Comparison of ENCODE assay signal across 25 cellular contexts in the genomic region with DNA sequence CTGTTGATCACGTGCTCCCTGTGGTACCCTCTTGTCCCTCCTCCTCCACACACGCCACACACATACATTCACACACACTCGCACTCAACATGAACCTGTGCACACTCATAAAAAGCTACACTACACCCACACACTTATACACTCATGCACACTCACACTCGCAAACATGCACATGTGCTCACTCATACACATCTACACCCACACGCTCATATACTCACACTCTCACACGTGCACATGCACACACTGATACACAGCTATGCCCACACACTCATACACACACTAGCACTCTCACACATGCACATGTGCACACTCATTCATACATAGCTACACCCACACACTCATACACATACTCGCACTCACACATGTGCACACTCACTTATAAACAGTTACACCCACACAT.
"Had no signal": no experiment of that assay in that cellular context is flagged by ENCODE, and none has a peak within 500 bp of the region (broad histone marks: within the 10 kb centered on the region; RNA-seq: fewer than 3 reads in every experiment).

No MANE protein-coding gene starts in this region.

- H3K27ac ChIP-seq: left lung, lower lobe of right lung, neural progenitor cell, ovary, right atrium auricular region, skin epidermis, stomach, thoracic aorta, tibial artery, vagina had no signal

- FAIRE-seq: islet of Langerhans, kidney had no signal

- H2AFZ ChIP-seq: neural progenitor cell had no signal

- DNase-seq: hypothalamus; immature natural killer cell; kidney; left colon; left lung; lower lobe of right lung; mammary epithelial cell; mesenchymal stem cell; natural killer cell; nephron progenitor cell; ovary; stimulated activated CD4-positive, alpha-beta T cell treated with anti-CD3 and anti-CD28 coated beads, Interleukin-12 subunit alpha, Interleukin-12 subunit beta, amount 100 ng/mL, for 4 hours; stimulated activated CD4-positive, alpha-beta T cell treated with anti-CD3 and anti-CD28 coated beads, Interleukin-15, amount 100 ng/mL, for 24 hours; stimulated activated CD4-positive, alpha-beta T cell treated with anti-CD3 and anti-CD28 coated beads, Interleukin-2, amount 100 ng/mL, for 24 hours; stimulated activated CD4-positive, alpha-beta T cell treated with anti-CD3 and anti-CD28 coated beads, Interleukin-4, amount 100 ng/mL, for 1 hour; stimulated activated naive B cell treated with anti-CD40 and anti-IgM and Interleukin-4, amounts not matched to agents 10 μg/mL and 1 μg/mL and 100 μg/mL, for 72 hours; stimulated activated naive CD8-positive, alpha-beta T cell treated with anti-CD3 and anti-CD28 coated beads, Interleukin-15, Interleukin-2, amounts not matched to agents 100 U/mL and 50 U/mL, for 24 hours; stomach; tibial artery had no signal

- H3K27me3 ChIP-seq: left lung, neural progenitor cell, ovary, right atrium auricular region, stomach, tibial artery, vagina had no signal

- H3K9ac ChIP-seq: neural progenitor cell had no signal

- H3K4me3 ChIP-seq: left lung, lower lobe of right lung, neural progenitor cell, ovary, right atrium auricular region, skin epidermis, stomach, thoracic aorta, tibial artery, vagina had no signal

- H3K4me1 ChIP-seq: left lung, lower lobe of right lung, neural progenitor cell, right atrium auricular region, stomach, tibial artery, vagina had no signal

- H3K4me2 ChIP-seq: neural progenitor cell had no signal

- H3K9me3 ChIP-seq: lower lobe of right lung, ovary, right atrium auricular region, thoracic aorta, tibial artery, vagina had no signal

- H3K36me3 ChIP-seq: left lung, lower lobe of right lung, neural progenitor cell, ovary, right atrium auricular region, stomach, thoracic aorta, tibial artery, vagina had no signal
